9 cellular contexts compared by ENCODE assay signal in the genomic region with DNA sequence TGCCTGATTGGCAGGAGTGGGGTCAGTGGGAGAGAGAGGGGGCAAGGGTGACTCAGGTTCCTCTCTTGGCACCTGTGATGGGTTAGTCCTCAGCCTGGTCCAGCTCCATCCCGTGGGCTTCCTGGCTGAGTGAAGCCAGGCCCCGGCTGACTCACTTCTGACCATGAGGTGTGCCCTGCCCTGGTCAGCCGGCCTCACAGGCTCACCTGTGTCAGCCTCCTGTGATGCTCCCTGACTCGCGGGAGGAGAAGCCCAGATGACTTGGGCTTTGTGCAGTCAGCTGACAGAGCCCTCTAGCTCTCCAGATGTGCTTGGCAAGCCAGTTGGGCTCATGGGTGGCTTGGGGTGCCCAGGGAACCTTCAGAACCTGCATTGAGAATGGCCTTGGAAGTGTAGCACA. TPM values are rescaled to one million over a fixed set of nuclear protein-coding genes. Genes with fewer than 3 reads are reported as not detected.
DNase-seq lines count a peak whose midpoint lies in the region; ATAC-seq and FAIRE-seq lines count a peak whose summit lies in the region.
"Had no signal": no experiment of that assay in that cellular context is flagged by ENCODE, and none has a peak within 500 bp of the region (broad histone marks: within the 10 kb centered on the region; RNA-seq: fewer than 3 reads in every experiment).

No MANE protein-coding gene starts in this region.

- H3K9me3 Mint-ChIP-seq in central memory CD8-positive, alpha-beta T cell: no peaks in the 10 kb centered on the region

- no peak overlapping the region for H3K4me3 Mint-ChIP-seq in central memory CD8-positive, alpha-beta T cell

- H3K36me3 Mint-ChIP-seq in central memory CD8-positive, alpha-beta T cell (ENCODE audit: insufficient read depth): peaks cover 2% of the 10 kb centered on the region

- H3K4me1 Mint-ChIP-seq in central memory CD8-positive, alpha-beta T cell: peaks cover 8% of the 10 kb centered on the region

- H3K27ac Mint-ChIP-seq in central memory CD8-positive, alpha-beta T cell (ENCODE audit: low read depth): peak overlapping the region; percentile 20

- no peak for FAIRE-seq in urothelium cell line (lab: Jason Lieb, UNC)

- ATAC-seq in GM18858 (IDR thresholded peaks at IDR 0.05; ENCODE audit: unreplicated experiment) (peak; percentile 18), HG03354 (IDR thresholded peaks at IDR 0.05; ENCODE audit: poor library complexity, severe bottlenecking, unreplicated experiment) (peak; percentile 7), GM21786 (IDR thresholded peaks at IDR 0.05; ENCODE audit: unreplicated experiment) (no peak)
- peak; percentile 11 for ATAC-seq in central memory CD8-positive, alpha-beta T cell (replicated peaks; ENCODE audit: extremely low read depth, poor library complexity, severe bottlenecking)

- DNase-seq in A172 (ENCODE audit: low spot score) (peak; percentile 72), urothelium cell line (ENCODE audit: low spot score) (no peak), medulla oblongata (ENCODE audit: extremely low spot score) (no peak), cerebellum (ENCODE audit: low spot score) (no peak)
- DNase-seq in central memory CD8-positive, alpha-beta T cell (ENCODE audit: low spot score in 2 of 2): no peak
- DNase-seq: NCI-H2029 treated with DMSO at 0.1 percent for 48 hours had no signal

- H3K27me3 Mint-ChIP-seq in central memory CD8-positive, alpha-beta T cell: no peaks in the 10 kb centered on the region

RNA-seq across cellular contexts. Expression of a gene that starts 16.0 kb away (rescaled TPM):
- 38.2 and 47.2 TPM in 2 replicates for total RNA-seq in A172 (2014; rRNA removed; shearing (Covaris generic))
- 10.9 TPM for total RNA-seq in cerebellum
